8 cellular contexts compared by ENCODE assay signal in the genomic region with DNA sequence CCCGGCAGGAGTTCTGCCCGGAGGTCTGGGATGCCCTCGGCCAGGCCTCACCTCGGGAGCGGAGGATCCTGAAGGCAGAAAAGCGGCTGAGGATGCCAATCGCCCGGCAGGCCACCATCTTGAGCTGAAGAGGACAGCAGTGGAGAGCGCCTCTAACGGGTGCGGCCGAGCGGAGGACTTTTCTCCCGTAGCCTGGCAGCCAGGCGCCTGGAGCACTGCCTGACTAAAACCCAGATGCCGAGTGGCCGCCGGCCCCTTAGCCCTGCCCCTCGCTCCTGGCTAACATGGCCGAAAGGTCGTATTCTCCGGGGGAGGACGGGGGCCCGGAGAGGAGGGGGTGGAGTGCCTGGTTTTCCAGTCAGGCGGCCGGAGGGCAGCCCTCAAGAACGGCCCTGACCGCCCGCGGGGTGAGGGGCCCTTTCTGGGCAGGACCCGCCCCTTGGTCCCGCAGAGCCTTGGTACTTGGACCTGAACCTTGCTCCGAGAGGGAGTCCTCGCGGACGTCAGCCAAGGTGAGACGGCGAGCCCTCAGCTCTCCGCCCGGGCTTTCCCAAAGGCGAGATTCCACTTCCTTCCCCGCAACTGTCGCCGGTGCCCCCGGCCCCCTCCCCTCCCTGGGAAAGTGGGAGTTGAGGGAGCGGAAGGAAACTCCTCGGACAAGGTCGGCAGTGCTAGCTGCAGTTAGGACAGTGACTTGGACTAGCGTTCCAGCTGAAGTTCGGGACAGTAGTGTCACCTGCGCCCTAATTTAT. TPM values are rescaled to one million over a fixed set of nuclear protein-coding genes. Genes with fewer than 3 reads are reported as not detected.
A peak's percentile ranks its signal among the peaks of the same experiment; 100 is the strongest.
DNase-seq lines count a peak whose midpoint lies in the region; ATAC-seq and TF ChIP-seq lines count a peak whose summit lies in the region.

A gene (minus strand): TSS at position 154 of the 752 bp plus-strand sequence. CDS start 36 bp downstream, at position 118.
A gene (plus strand): TSS at position 461 of the 752 bp plus-strand sequence. CDS start 9,316 bp downstream, outside the sequence.

- peak in 1 of 2 donors; percentile 27 for TF ChIP-seq POLR2A in vagina (IDR thresholded peaks at IDR 0.05)

- WGBS in right cardiac atrium, result under 1% methylated on average over 51 of the region's 51 CpGs

- no peaks in the 10 kb centered on the region for H3K36me3 ChIP-seq in vagina

- H3K9me3 ChIP-seq in right cardiac atrium (ENCODE audit: control insufficient read depth, low read length), result no peaks in the 10 kb centered on the region
- H3K9me3 ChIP-seq in vagina, result no peaks in the 10 kb centered on the region

- H3K4me3 ChIP-seq in right cardiac atrium (ENCODE audit: low read length) (peak within 1 kb of the TSS; percentile 95), vagina (peak within 1 kb of the TSS; percentile 71 to 96)

- TF ChIP-seq CTCF in GM13977 (IDR thresholded peaks at IDR 0.05; ENCODE audit: extremely low read depth, insufficient read depth, missing control alignments) (peak; percentile 35), vagina (IDR thresholded peaks at IDR 0.05) (peak in 1 of 3 experiments; percentile 34)

- DNase-seq in GM13977 (ENCODE audit: low spot score), result peak; percentile 84
- DNase-seq in NCI-H1694 (lab: John Stamatoyannopoulos, UW), result peak; percentile 66
- DNase-seq in T-helper 2 cell, result peak; percentile 62 to 91 (median 77)
- DNase-seq in right cardiac atrium, result peak; percentile 91 to 96 (median 96)
- peak; percentile 92 for DNase-seq in putamen (ENCODE audit: low spot score)
- DNase-seq in vagina (ENCODE audit: extremely low spot score in 2 of 2), result peak in 1 of 2 donors; percentile 94

- H3K27ac ChIP-seq in angular gyrus (ENCODE audit: low read depth, low read length), result peak within 1 kb of the TSS; percentile 99
- peak within 1 kb of the TSS; percentile 97 for H3K27ac ChIP-seq in right cardiac atrium (ENCODE audit: low read length)
- H3K27ac ChIP-seq in vagina, result peak within 1 kb of the TSS; percentile 96

- ATAC-seq in HG02870 (IDR thresholded peaks at IDR 0.05; ENCODE audit: unreplicated experiment), result peak; percentile 66
- ATAC-seq in right cardiac atrium, result peak; percentile 97

- in situ Hi-C loops in GM13977 (cut with MboI; ENCODE audit: low pct_unique_long_range_greater_than_20kb, low sequenced_read_pairs, unreplicated experiment), result no loop called here

- H3K4me1 ChIP-seq in right cardiac atrium (ENCODE audit: control insufficient read depth, insufficient read depth, low read length) (no peaks in the 10 kb centered on the region), vagina (peaks cover 46% of the 10 kb centered on the region)

- intact Hi-C loops in right cardiac atrium (cut with DNase I), result no loop called here
- intact Hi-C loops in vagina (cut with DNase I), result no loop called here

- no peaks in the 10 kb centered on the region for H3K27me3 ChIP-seq in right cardiac atrium (ENCODE audit: control insufficient read depth, insufficient read depth)
- H3K27me3 ChIP-seq in vagina, result no peaks in the 10 kb centered on the region

RNA-seq across cellular contexts. Expression of the first gene that starts in this region (rescaled TPM):
- total RNA-seq in right cardiac atrium, result 100 to 1,000 TPM; 329 to 410 (median 375) TPM
- 307 TPM for polyA plus RNA-seq in right cardiac atrium
- total RNA-seq in vagina, result 124 TPM

RNA-seq across cellular contexts. Expression of the second gene that starts in this region (rescaled TPM):
- total RNA-seq in right cardiac atrium (100 to 1,000 TPM; 750 to 992 (median 857) TPM), vagina (127 TPM)
- polyA plus RNA-seq in right cardiac atrium, result 918 TPM
